ENCODE assay signal across 17 cellular contexts in the genomic region with DNA sequence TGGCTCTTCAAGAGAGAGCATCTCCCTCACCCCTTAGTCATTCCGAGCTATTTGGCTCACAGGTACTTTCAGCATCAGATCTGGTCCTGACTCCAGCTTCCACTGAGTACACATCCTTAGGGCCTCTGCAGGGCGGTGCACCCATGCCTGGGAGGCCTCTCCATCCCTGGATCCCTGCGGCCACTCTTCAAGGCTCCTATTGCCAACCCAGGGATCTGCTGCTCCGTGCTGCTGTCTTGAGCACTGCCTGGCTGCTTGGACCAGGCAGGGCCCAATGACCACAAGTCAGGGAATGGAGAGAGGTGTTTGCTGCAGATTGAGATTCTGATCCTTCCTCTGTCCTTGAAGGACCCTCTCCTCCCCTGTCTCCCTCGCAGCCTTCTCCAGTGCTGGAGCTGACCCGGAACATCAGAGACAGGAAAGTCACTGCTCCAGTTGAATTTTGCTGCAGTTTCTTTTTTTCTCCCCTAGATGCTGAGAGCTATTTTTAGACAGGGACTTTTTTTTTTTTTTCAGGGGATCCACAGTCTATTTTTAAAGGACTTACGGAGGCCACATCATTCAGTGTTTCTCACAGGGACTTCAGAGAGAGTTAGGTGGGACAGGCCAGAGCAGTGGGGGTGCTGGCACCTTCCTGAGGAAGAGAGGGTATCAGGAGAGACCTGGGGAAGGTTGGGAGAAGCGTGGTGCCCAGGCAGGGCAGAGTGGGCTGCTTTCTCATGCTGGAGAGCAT. TPM values are rescaled to one million over a fixed set of nuclear protein-coding genes. Genes with fewer than 3 reads are reported as not detected.
"Had no signal": no experiment of that assay in that cellular context is flagged by ENCODE, and none has a peak within 500 bp of the region (broad histone marks: within the 10 kb centered on the region; RNA-seq: fewer than 3 reads in every experiment).

No MANE protein-coding gene starts in this region.

- DNase-seq: activated gamma-delta T cell; activated naive CD8-positive, alpha-beta T cell treated with anti-CD3 and anti-CD28 coated beads for 36 hours; anterior cingulate cortex; cortex of kidney; effector memory CD8-positive, alpha-beta T cell; nephron progenitor cell; ovary; stimulated activated CD4-positive, alpha-beta T cell treated with anti-CD3 and anti-CD28 coated beads, Interleukin-4, amount 100 ng/mL, for 4 hours; stomach; tibial artery had no signal

- FAIRE-seq: bronchial epithelial cell had no signal

- H3K27ac Mint-ChIP-seq: activated naive CD8-positive, alpha-beta T cell treated with anti-CD3 and anti-CD28 coated beads for 36 hours; effector memory CD8-positive, alpha-beta T cell; nephron progenitor cell; T-helper 2 cell treated with Interferon-gamma antibody and Interleukin-4, amounts not matched to agents 5 μg/mL and 100 μg/mL, for 36 hours had no signal

- H3K27ac ChIP-seq: ovary, skin epidermis, tibial artery had no signal

- H3K9me3 Mint-ChIP-seq: activated naive CD8-positive, alpha-beta T cell treated with anti-CD3 and anti-CD28 coated beads for 36 hours; effector memory CD8-positive, alpha-beta T cell; nephron progenitor cell; T-helper 2 cell treated with Interferon-gamma antibody and Interleukin-4, amounts not matched to agents 5 μg/mL and 100 μg/mL, for 36 hours had no signal

- ATAC-seq: activated CD4-positive, CD25-positive, alpha-beta regulatory T cell treated with anti-CD3 and anti-CD28 coated beads, Interleukin-2, amount 50 U/mL, for 24 hours; effector memory CD8-positive, alpha-beta T cell had no signal

- H3K36me3 Mint-ChIP-seq: activated naive CD8-positive, alpha-beta T cell treated with anti-CD3 and anti-CD28 coated beads for 36 hours had no signal

- H3K4me3 Mint-ChIP-seq: activated naive CD8-positive, alpha-beta T cell treated with anti-CD3 and anti-CD28 coated beads for 36 hours; effector memory CD8-positive, alpha-beta T cell; nephron progenitor cell; T-helper 2 cell treated with Interferon-gamma antibody and Interleukin-4, amounts not matched to agents 5 μg/mL and 100 μg/mL, for 36 hours had no signal

- H3K4me3 ChIP-seq: ovary, skin epidermis, stomach, tibial artery had no signal

- H3K27me3 ChIP-seq: ovary had no signal

- H3K9me3 ChIP-seq: ovary, stomach, tibial artery had no signal

- H3K36me3 ChIP-seq: ovary, stomach, tibial artery had no signal

RNA-seq across cellular contexts. Expression of a gene that starts 50.1 kb away (rescaled TPM):
- total RNA-seq: bronchial epithelial cell, epithelial cell of proximal tubule, glomerular endothelial cell, renal cortical epithelial cell had no signal
